Comparison of ENCODE assay signal across 1 cellular context in genomic region chr2:171287606-171288005, GRCh38.
TF ChIP-seq lines count a peak whose summit lies in the region.

No MANE protein-coding gene starts in this region.

TF ChIP-seq in HepG2, 621 proteins besides CTCF, POLR2A, EP300 and RAD21 (continued from another document):
- TF ChIP-seq ZNF407 (CRISPR knock-in tag; IDR thresholded peaks at IDR 0.05; ENCODE audit: not compliant biosample characterization) = no peak
- no peak for TF ChIP-seq NFKBIZ (CRISPR knock-in tag; IDR thresholded peaks at IDR 0.05)
- no peak for TF ChIP-seq SMAD3 (CRISPR knock-in tag; IDR thresholded peaks at IDR 0.05)
- no peak for TF ChIP-seq ZNF644 (CRISPR knock-in tag; IDR thresholded peaks at IDR 0.05; ENCODE audit: low read depth)
- TF ChIP-seq ZNF709 (CRISPR knock-in tag; IDR thresholded peaks at IDR 0.05) = no peak
- TF ChIP-seq NRL (CRISPR knock-in tag; IDR thresholded peaks at IDR 0.05; ENCODE audit: borderline replicate concordance) = no peak
- TF ChIP-seq GABPA (IDR thresholded peaks at IDR 0.05; ENCODE audit: low read depth, low read length) = no peak
- no peak for TF ChIP-seq GABPA (CRISPR knock-in tag; IDR thresholded peaks at IDR 0.05; ENCODE audit: low read depth)
- TF ChIP-seq EZH2 (conservative IDR thresholded peaks at IDR 0.05; ENCODE audit: low read depth, low read length) = no peak
- no peak for TF ChIP-seq NFKB2 (CRISPR knock-in tag; IDR thresholded peaks at IDR 0.05; ENCODE audit: borderline replicate concordance)
- TF ChIP-seq ZNF562 (CRISPR knock-in tag; IDR thresholded peaks at IDR 0.05; ENCODE audit: borderline replicate concordance) = no peak
- TF ChIP-seq TFAP4 (IDR thresholded peaks at IDR 0.05; ENCODE audit: borderline replicate concordance, low read depth) = no peak
- no peak for TF ChIP-seq ZNF547 (CRISPR knock-in tag; IDR thresholded peaks at IDR 0.05)
- no peak for TF ChIP-seq U2AF1 (optimal IDR thresholded peaks at IDR 0.05; ENCODE audit: low read depth, low read length)
